ENCODE assay signal across 2 cellular contexts in genomic region chr7:95593343-95593742, GRCh38.
TF ChIP-seq lines count a peak whose summit lies in the region.

No MANE protein-coding gene starts in this region.

TF ChIP-seq in liver, 16 proteins besides CTCF, POLR2A, EP300 and RAD21:
- no peak for TF ChIP-seq EGR1 (IDR thresholded peaks at IDR 0.05; ENCODE audit: low read depth in 2 of 2)
- no peak for TF ChIP-seq JUND (IDR thresholded peaks at IDR 0.05)
- TF ChIP-seq SP1 (IDR thresholded peaks at IDR 0.05), result no peak
- no peak for TF ChIP-seq FOXA2 (IDR thresholded peaks at IDR 0.05)
- TF ChIP-seq FOXA1 (IDR thresholded peaks at IDR 0.05), result no peak
TF ChIP-seq in liver: peak in this region for 0.

TF ChIP-seq in HepG2, 621 proteins besides CTCF, POLR2A, EP300 and RAD21:
- no peak for TF ChIP-seq SMAD9 (CRISPR knock-in tag; IDR thresholded peaks at IDR 0.05)
- no peak for TF ChIP-seq PCBP1 (IDR thresholded peaks at IDR 0.05; ENCODE audit: borderline replicate concordance, low read depth, low read length)
- TF ChIP-seq PBX3 (CRISPR knock-in tag; IDR thresholded peaks at IDR 0.05; ENCODE audit: borderline replicate concordance), result no peak
- TF ChIP-seq HMGXB3 (CRISPR knock-in tag; IDR thresholded peaks at IDR 0.05; ENCODE audit: borderline replicate concordance), result no peak
- TF ChIP-seq ZNF598 (CRISPR knock-in tag; IDR thresholded peaks at IDR 0.05; ENCODE audit: borderline replicate concordance), result no peak
- no peak for TF ChIP-seq PAXIP1 (CRISPR knock-in tag; conservative IDR thresholded peaks at IDR 0.05)
- TF ChIP-seq SIN3A (IDR thresholded peaks at IDR 0.05; ENCODE audit: borderline replicate concordance, low read depth, low read length), result no peak
- no peak for TF ChIP-seq RERE (CRISPR knock-in tag; IDR thresholded peaks at IDR 0.05; ENCODE audit: low read depth)
- no peak for TF ChIP-seq ZNF709 (CRISPR knock-in tag; IDR thresholded peaks at IDR 0.05)
- no peak for TF ChIP-seq ZNF501 (CRISPR knock-in tag; IDR thresholded peaks at IDR 0.05)
- no peak for TF ChIP-seq TARDBP (CRISPR knock-in tag; IDR thresholded peaks at IDR 0.05)
- TF ChIP-seq TBX3 (IDR thresholded peaks at IDR 0.05; ENCODE audit: borderline replicate concordance), result no peak
- TF ChIP-seq HIC2 (CRISPR knock-in tag; IDR thresholded peaks at IDR 0.05; ENCODE audit: low read depth), result no peak
- TF ChIP-seq CBX1 (IDR thresholded peaks at IDR 0.05; ENCODE audit: low read depth), result no peak
- TF ChIP-seq POGZ (CRISPR knock-in tag; IDR thresholded peaks at IDR 0.05), result no peak
- no peak for TF ChIP-seq HNF4A (CRISPR knock-in tag; IDR thresholded peaks at IDR 0.05)
